Comparison of ENCODE assay signal across 18 cellular contexts in the genomic region with DNA sequence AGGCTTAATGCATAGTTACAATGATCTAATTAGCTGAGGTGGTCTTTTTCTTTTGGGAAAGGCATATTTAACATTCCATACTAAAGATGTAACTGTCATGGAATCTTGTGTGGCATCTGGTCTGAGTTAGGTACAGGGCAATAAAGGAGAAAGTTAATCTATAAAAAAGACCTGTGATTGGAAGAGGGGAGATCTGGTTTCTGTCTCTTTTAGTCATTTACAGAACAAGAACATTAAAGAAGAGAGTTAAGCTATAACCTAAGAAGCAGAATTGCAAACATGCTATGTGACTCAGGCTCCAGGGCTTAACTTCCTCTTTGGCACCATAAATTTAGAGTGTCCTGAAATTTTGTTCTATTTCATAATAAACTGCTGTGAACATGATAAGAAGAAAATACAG. TPM values are rescaled to one million over a fixed set of nuclear protein-coding genes. Genes with fewer than 3 reads are reported as not detected.
A peak's percentile ranks its signal among the peaks of the same experiment; 100 is the strongest.
DNase-seq lines count a peak whose midpoint lies in the region; FAIRE-seq and TF ChIP-seq lines count a peak whose summit lies in the region.
"Had no signal": no experiment of that assay in that cellular context is flagged by ENCODE, and none has a peak within 500 bp of the region (broad histone marks: within the 10 kb centered on the region; RNA-seq: fewer than 3 reads in every experiment).

No MANE protein-coding gene starts in this region.

- H2AFZ ChIP-seq in smooth muscle cell (ENCODE audit: low read depth), result no peak overlapping the region

- peak overlapping the region; percentile 28 for H3K4me2 ChIP-seq in smooth muscle cell

- no peaks in the 10 kb centered on the region for H3K79me2 ChIP-seq in smooth muscle cell (ENCODE audit: low read depth)

- DNase-seq in HEK293T (ENCODE audit: extremely low spot score) (no peak), RCC 7860 (ENCODE audit: low spot score) (peak; percentile 60), fibroblast of gingiva (ENCODE audit: low read depth) (peak; percentile 41), smooth muscle cell (lab: John Stamatoyannopoulos, UW; ENCODE audit: unreplicated experiment) (no peak), dorsolateral prefrontal cortex (no peak), cerebellar nuclear complex (lab: John Stamatoyannopoulos, UW) (no peak)
- DNase-seq in activated T-cell treated with anti-CD3 and anti-CD28 coated beads, Interleukin-2, amount 50 U/mL, for 1 hour, result no peak
- DNase-seq in activated CD4-positive, alpha-beta memory T cell treated with anti-CD3 and anti-CD28 coated beads, Interleukin-2, amount 10 ng/mL, durations not matched to agents 7 days and 5 days, result no peak
- DNase-seq: activated CD8-positive, alpha-beta memory T cell treated with anti-CD3 and anti-CD28 coated beads for 24 hours; NCI-H2107; PC-3; right cardiac atrium; T1000 had no signal

- no peaks in the 10 kb centered on the region for H4K20me1 ChIP-seq in smooth muscle cell (ENCODE audit: low read depth)

- H3K4me1 ChIP-seq in smooth muscle cell (ENCODE audit: low read depth), result peaks cover 14% of the 10 kb centered on the region

- peaks cover 9% of the 10 kb centered on the region for H3F3A ChIP-seq in smooth muscle cell (ENCODE audit: low read depth)

- no peaks in the 10 kb centered on the region for H3K36me3 ChIP-seq in smooth muscle cell (ENCODE audit: low read depth)
- H3K36me3 ChIP-seq: HAP-1, thoracic aorta had no signal

- H3K36me3 Mint-ChIP-seq in activated CD4-positive, alpha-beta memory T cell treated with anti-CD3 and anti-CD28 coated beads, Interleukin-2, amount 10 ng/mL, durations not matched to agents 7 days and 5 days (ENCODE audit: low read depth), result no peaks in the 10 kb centered on the region
- H3K36me3 Mint-ChIP-seq: activated naive CD4-positive, alpha-beta T cell treated with anti-CD3 and anti-CD28 coated beads, Interleukin-2, amount 50 U/mL, for 24 hours had no signal

- H3K27ac ChIP-seq in smooth muscle cell (ENCODE audit: low read depth), result peak overlapping the region; percentile 77
- no peak overlapping the region for H3K27ac ChIP-seq in dorsolateral prefrontal cortex
- H3K27ac ChIP-seq: thoracic aorta had no signal

- H3K27me3 ChIP-seq in smooth muscle cell (ENCODE audit: low read depth), result no peaks in the 10 kb centered on the region
- H3K27me3 ChIP-seq in dorsolateral prefrontal cortex, result no peaks in the 10 kb centered on the region

- H3K9me3 ChIP-seq in smooth muscle cell (replicated peaks; ENCODE audit: low read depth), result no peaks in the 10 kb centered on the region
- H3K9me3 ChIP-seq: thoracic aorta had no signal

- peaks cover 5% of the 10 kb centered on the region for H3K9me3 Mint-ChIP-seq in activated CD4-positive, alpha-beta memory T cell treated with anti-CD3 and anti-CD28 coated beads, Interleukin-2, amount 10 ng/mL, durations not matched to agents 7 days and 5 days

- CTCF ChIA-PET in HEK293T (lab: Yijun Ruan, JAX), result no interaction called here
- CTCF ChIA-PET in activated CD4-positive, alpha-beta memory T cell treated with anti-CD3 and anti-CD28 coated beads, Interleukin-2, amount 10 ng/mL, durations not matched to agents 7 days and 5 days (lab: Charles Lee), result no interaction called here

- no peaks in the 10 kb centered on the region for H3K4me1 Mint-ChIP-seq in activated CD4-positive, alpha-beta memory T cell treated with anti-CD3 and anti-CD28 coated beads, Interleukin-2, amount 10 ng/mL, durations not matched to agents 7 days and 5 days
- H3K4me1 Mint-ChIP-seq: activated naive CD4-positive, alpha-beta T cell treated with anti-CD3 and anti-CD28 coated beads, Interleukin-2, amount 50 U/mL, for 24 hours had no signal

- H3K4me3 ChIP-seq in smooth muscle cell (no peak overlapping the region), dorsolateral prefrontal cortex (no peak overlapping the region)
- H3K4me3 ChIP-seq: HAP-1, thoracic aorta had no signal

- POLR2A ChIA-PET in HEK293T (lab: Yijun Ruan, JAX), result no interaction called here
- POLR2A ChIA-PET in activated CD4-positive, alpha-beta memory T cell treated with anti-CD3 and anti-CD28 coated beads, Interleukin-2, amount 10 ng/mL, durations not matched to agents 7 days and 5 days (lab: Charles Lee), result no interaction called here

- TF ChIP-seq CTCF in smooth muscle cell (IDR thresholded peaks at IDR 0.05; ENCODE audit: borderline replicate concordance, insufficient read depth, poor library complexity, severe bottlenecking) (no peak), dorsolateral prefrontal cortex (IDR thresholded peaks at IDR 0.05 in 54 of 56, conservative IDR thresholded peaks at IDR 0.05 in 2 of 56; ENCODE audit: low read depth in 1 of 56, partially characterized antibody in 56 of 56) (no peak)

- H3K27ac Mint-ChIP-seq in activated CD4-positive, alpha-beta memory T cell treated with anti-CD3 and anti-CD28 coated beads, Interleukin-2, amount 10 ng/mL, durations not matched to agents 7 days and 5 days, result no peak overlapping the region
- H3K27ac Mint-ChIP-seq: activated naive CD4-positive, alpha-beta T cell treated with anti-CD3 and anti-CD28 coated beads, Interleukin-2, amount 50 U/mL, for 24 hours had no signal

- H3K4me3 Mint-ChIP-seq in activated CD4-positive, alpha-beta memory T cell treated with anti-CD3 and anti-CD28 coated beads, Interleukin-2, amount 10 ng/mL, durations not matched to agents 7 days and 5 days, result no peak overlapping the region
- H3K4me3 Mint-ChIP-seq: activated naive CD4-positive, alpha-beta T cell treated with anti-CD3 and anti-CD28 coated beads, Interleukin-2, amount 50 U/mL, for 24 hours had no signal

- no peak for FAIRE-seq in RCC 7860 (lab: Jason Lieb, UNC)
- FAIRE-seq: D721Med, GM19239 had no signal

- H3K27me3 Mint-ChIP-seq in activated CD4-positive, alpha-beta memory T cell treated with anti-CD3 and anti-CD28 coated beads, Interleukin-2, amount 10 ng/mL, durations not matched to agents 7 days and 5 days, result no peaks in the 10 kb centered on the region
- H3K27me3 Mint-ChIP-seq: activated naive CD4-positive, alpha-beta T cell treated with anti-CD3 and anti-CD28 coated beads, Interleukin-2, amount 50 U/mL, for 24 hours had no signal

- no peak overlapping the region for H3K9ac ChIP-seq in smooth muscle cell (ENCODE audit: low read depth)

- intact Hi-C loops in dorsolateral prefrontal cortex (cut with DNase I), result no loop called here

TF ChIP-seq in HEK293T, 16 proteins besides CTCF, POLR2A, EP300 and RAD21:
- TF ChIP-seq, protein P1, sequence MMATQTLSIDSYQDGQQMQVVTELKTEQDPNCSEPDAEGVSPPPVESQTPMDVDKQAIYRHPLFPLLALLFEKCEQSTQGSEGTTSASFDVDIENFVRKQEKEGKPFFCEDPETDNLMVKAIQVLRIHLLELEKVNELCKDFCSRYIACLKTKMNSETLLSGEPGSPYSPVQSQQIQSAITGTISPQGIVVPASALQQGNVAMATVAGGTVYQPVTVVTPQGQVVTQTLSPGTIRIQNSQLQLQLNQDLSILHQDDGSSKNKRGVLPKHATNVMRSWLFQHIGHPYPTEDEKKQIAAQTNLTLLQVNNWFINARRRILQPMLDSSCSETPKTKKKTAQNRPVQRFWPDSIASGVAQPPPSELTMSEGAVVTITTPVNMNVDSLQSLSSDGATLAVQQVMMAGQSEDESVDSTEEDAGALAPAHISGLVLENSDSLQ (IDR thresholded peaks at IDR 0.05), result peak; percentile 58
- TF ChIP-seq CTBP1 (IDR thresholded peaks at IDR 0.05; ENCODE audit: borderline replicate concordance), result no peak

RNA-seq across cellular contexts. Expression of a gene that starts 47.2 kb away (rescaled TPM):
- total RNA-seq in smooth muscle cell (136 and 185 TPM in 2 replicates), dorsolateral prefrontal cortex (1 to 10 TPM in 110 of 120 experiments, under 1 TPM in 10; 0.20 to 8.5 (median 2.2) TPM)
- 62.0 and 79.2 TPM in 2 replicates for polyA plus RNA-seq in smooth muscle cell
- not detected for total RNA-seq in activated CD4-positive, alpha-beta memory T cell treated with anti-CD3 and anti-CD28 coated beads, Interleukin-2, amount 10 ng/mL, durations not matched to agents 7 days and 5 days

Comparison
In these comparisons a context has a peak if more than half of its experiments do, and no peak if none do; other contexts are left out.
1. DNase-seq: peak in RCC 7860 (single experiment) and fibroblast of gingiva (single experiment); none in HEK293T (single experiment), smooth muscle cell (single experiment), activated T-cell treated with anti-CD3 and anti-CD28 coated beads, Interleukin-2, amount 50 U/mL, for 1 hour (single experiment), activated CD4-positive, alpha-beta memory T cell treated with anti-CD3 and anti-CD28 coated beads, Interleukin-2, amount 10 ng/mL, durations not matched to agents 7 days and 5 days (single experiment), dorsolateral prefrontal cortex (0 of 10) and cerebellar nuclear complex (0 of 2).
2. RNA of a gene that starts 47.2 kb away (total RNA-seq): 136 to 185 TPM in smooth muscle cell; 0.20 to 8.5 TPM in dorsolateral prefrontal cortex and not detected in activated CD4-positive, alpha-beta memory T cell treated with anti-CD3 and anti-CD28 coated beads, Interleukin-2, amount 10 ng/mL, durations not matched to agents 7 days and 5 days; every median in the first group is over 10 times any median in the second.